In the genomic region with DNA sequence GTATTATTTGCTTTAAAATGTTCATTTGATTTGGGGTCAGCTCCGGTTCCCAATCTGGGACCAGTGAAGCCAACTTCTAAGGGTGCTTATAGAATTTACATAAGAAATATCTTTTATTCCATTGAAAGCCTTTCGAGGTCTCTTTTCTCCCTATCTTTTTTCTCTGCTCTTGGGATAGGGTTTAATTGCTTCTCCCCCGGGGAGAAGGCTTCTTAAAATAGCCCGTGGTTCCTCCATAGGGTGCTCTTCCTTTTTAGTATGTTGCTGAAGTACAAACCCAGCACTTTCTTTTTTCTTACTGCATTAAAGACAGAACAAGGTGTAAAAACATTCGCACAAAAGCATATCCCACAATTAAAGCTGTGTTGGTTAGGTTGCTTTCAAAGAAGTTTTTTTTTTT, we compare ENCODE assay signal across 18 cellular contexts.
A peak's percentile ranks its signal among the peaks of the same experiment; 100 is the strongest.
DNase-seq lines count a peak whose midpoint lies in the region; ATAC-seq and TF ChIP-seq lines count a peak whose summit lies in the region.
"Had no signal": no experiment of that assay in that cellular context is flagged by ENCODE, and none has a peak within 500 bp of the region (broad histone marks: within the 10 kb centered on the region; RNA-seq: fewer than 3 reads in every experiment).

No MANE protein-coding gene starts in this region.

- no peak for TF ChIP-seq EP300 in suprapubic skin (IDR thresholded peaks at IDR 0.05)

- peak overlapping the region; percentile 51 for H3K9ac ChIP-seq in endocrine pancreas (ENCODE audit: control insufficient read depth, insufficient read depth, low read length)

- peak; percentile 65 for DNase-seq in NCI-H146 treated with DMSO at 0.1 percent for 48 hours (lab: John Stamatoyannopoulos, UW; ENCODE audit: unreplicated experiment)
- no peak for DNase-seq in NCI-H146 (lab: John Stamatoyannopoulos, UW)
- no peak for DNase-seq in suprapubic skin (ENCODE audit: low spot score in 2 of 2)
- no peak for DNase-seq in activated CD4-positive, alpha-beta T cell treated with anti-CD3 and anti-CD28 coated beads, Interleukin-2, amount 50 U/mL, for 1 hour
- no peak for DNase-seq in stimulated activated CD4-positive, alpha-beta T cell treated with anti-CD3 and anti-CD28 coated beads, Interleukin-12 subunit alpha, Interleukin-12 subunit beta, amount 100 ng/mL, for 4 hours
- DNase-seq: 8988T; activated CD4-positive, alpha-beta T cell treated with anti-CD3 and anti-CD28 coated beads, Interleukin-2, amount 10 ng/mL, durations not matched to agents 24 days and 14 days; activated naive CD8-positive, alpha-beta T cell treated with anti-CD3 and anti-CD28 coated beads, Interleukin-2, amount 50 U/mL, for 24 hours; activated T-cell treated with anti-CD3 and anti-CD28 coated beads, Interleukin-2, amount 50 U/mL, for 4 hours; HCEC 1CT; NCI-H82; occipital lobe; spleen had no signal

- no peak for ATAC-seq in GM21381 (IDR thresholded peaks at IDR 0.05; ENCODE audit: unreplicated experiment)
- ATAC-seq: activated naive CD8-positive, alpha-beta T cell treated with anti-CD3 and anti-CD28 coated beads, Interleukin-2, amount 50 U/mL, for 24 hours; activated T-cell treated with anti-CD3 and anti-CD28 coated beads, Interleukin-2, amount 50 U/mL, for 4 hours; HepG2; stimulated activated memory B cell treated with anti-CD40 and anti-IgM and Interleukin-4, amounts not matched to agents 10 μg/mL and 1 μg/mL and 100 μg/mL, for 72 hours had no signal

- H3K36me3 ChIP-seq in endocrine pancreas (ENCODE audit: control insufficient read depth, insufficient read depth, low read length) (no peaks in the 10 kb centered on the region), muscle layer of duodenum (ENCODE audit: control insufficient read depth in 1 of 2, insufficient read depth in 2 of 2, low read length in 2 of 2) (no peaks in the 10 kb centered on the region), suprapubic skin (no peaks in the 10 kb centered on the region)
- H3K36me3 ChIP-seq: spleen had no signal

- no peak overlapping the region for H3K27ac ChIP-seq in muscle layer of duodenum (ENCODE audit: low read length)
- H3K27ac ChIP-seq in suprapubic skin: no peak overlapping the region
- H3K27ac ChIP-seq: spleen had no signal

- H3K4me1 ChIP-seq in endocrine pancreas (ENCODE audit: control insufficient read depth, insufficient read depth, low read length) (peaks cover 3% of the 10 kb centered on the region), muscle layer of duodenum (ENCODE audit: control insufficient read depth in 1 of 2, insufficient read depth in 2 of 2, low read length in 2 of 2) (no peaks in the 10 kb centered on the region), suprapubic skin (no peaks in the 10 kb centered on the region)
- H3K4me1 ChIP-seq: spleen had no signal

- H3K9me3 ChIP-seq in endocrine pancreas (ENCODE audit: control insufficient read depth, low read length) (no peaks in the 10 kb centered on the region), muscle layer of duodenum (ENCODE audit: control insufficient read depth in 1 of 2, low read length in 2 of 2) (no peaks in the 10 kb centered on the region), suprapubic skin (no peaks in the 10 kb centered on the region)
- H3K9me3 ChIP-seq: spleen had no signal

- H3K4me3 ChIP-seq in endocrine pancreas (ENCODE audit: control insufficient read depth, insufficient read depth, low read length): peak overlapping the region; percentile 80
- peak overlapping the region; percentile 18 to 37 for H3K4me3 ChIP-seq in muscle layer of duodenum (ENCODE audit: low read depth in 1 of 2, low read length in 2 of 2)
- peak overlapping the region; percentile 9 for H3K4me3 ChIP-seq in suprapubic skin
- H3K4me3 ChIP-seq: spleen had no signal

- no peak for TF ChIP-seq POLR2A in suprapubic skin (IDR thresholded peaks at IDR 0.05)

- H3K27me3 ChIP-seq in endocrine pancreas (ENCODE audit: control insufficient read depth, insufficient read depth, low read length) (peaks cover 4% of the 10 kb centered on the region), muscle layer of duodenum (ENCODE audit: low read depth, low read length) (peaks cover 4% of the 10 kb centered on the region), suprapubic skin (peaks cover 5% of the 10 kb centered on the region)

- TF ChIP-seq CTCF in suprapubic skin (IDR thresholded peaks at IDR 0.05): no peak

- WGBS in suprapubic skin: 32% methylated on average over 5 of the region's 5 CpGs

Comparison
In these comparisons a context has a peak if more than half of its experiments do, and no peak if none do; other contexts are left out.
1. H3K4me3 ChIP-seq: peak in every context shown above with its lines; median percentile 80 in endocrine pancreas; 28 in muscle layer of duodenum; 9 in suprapubic skin.